17 cellular contexts compared by ENCODE assay signal in the genomic region with DNA sequence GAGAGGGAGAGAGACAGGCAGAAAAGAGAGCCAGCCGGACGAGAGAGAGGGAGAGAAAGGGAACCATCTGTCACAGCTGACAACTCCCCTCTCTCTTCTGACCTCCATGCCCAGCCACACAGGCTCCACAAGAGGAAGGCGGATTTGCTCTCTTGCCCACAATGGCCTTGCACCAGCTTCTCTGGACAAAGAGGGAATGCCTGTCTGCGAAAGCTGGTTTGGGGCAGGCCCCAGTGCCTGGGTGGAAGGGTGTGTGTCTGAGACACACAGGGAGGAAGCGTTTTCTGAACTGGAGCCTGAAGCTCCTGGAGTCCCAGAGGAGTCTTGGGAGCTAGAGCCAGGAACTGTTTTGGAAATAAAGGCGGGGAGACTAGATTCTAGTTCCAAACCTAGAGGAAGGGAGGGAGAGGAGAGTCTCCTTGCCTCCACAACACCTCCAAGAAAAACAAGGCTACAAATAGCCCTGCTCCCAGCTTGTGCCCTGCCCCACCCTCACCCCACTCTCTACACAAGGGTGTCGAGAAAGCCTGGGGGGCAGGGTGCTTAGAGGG. TPM values are rescaled to one million over a fixed set of nuclear protein-coding genes. Genes with fewer than 3 reads are reported as not detected.
A peak's percentile ranks its signal among the peaks of the same experiment; 100 is the strongest.
DNase-seq lines count a peak whose midpoint lies in the region; ATAC-seq and TF ChIP-seq lines count a peak whose summit lies in the region.
"Had no signal": no experiment of that assay in that cellular context is flagged by ENCODE, and none has a peak within 500 bp of the region (broad histone marks: within the 10 kb centered on the region; RNA-seq: fewer than 3 reads in every experiment).

No MANE protein-coding gene starts in this region.

- intact Hi-C loops in left lung (cut with DNase I) = no loop called here
- intact Hi-C loops in sigmoid colon (cut with DNase I) = no loop called here

- TF ChIP-seq CTCF in left lung (IDR thresholded peaks at IDR 0.05) (no peak), sigmoid colon (IDR thresholded peaks at IDR 0.05) (no peak)

- no peaks in the 10 kb centered on the region for H3K36me3 ChIP-seq in left lung
- no peaks in the 10 kb centered on the region for H3K36me3 ChIP-seq in sigmoid colon
- H3K36me3 ChIP-seq: MG63 had no signal

- no peak for TF ChIP-seq EP300 in sigmoid colon (IDR thresholded peaks at IDR 0.05)

- no peaks in the 10 kb centered on the region for H3K27me3 ChIP-seq in left lung
- H3K27me3 ChIP-seq in sigmoid colon = no peaks in the 10 kb centered on the region
- H3K27me3 ChIP-seq: MG63 had no signal

- H3K4me1 ChIP-seq in left lung (peaks cover 2 to 12% of the 10 kb centered on the region in 2 donors), sigmoid colon (peaks cover 0 to 19% (median 9%) of the 10 kb centered on the region in 4 donors)

- WGBS in sigmoid colon, 2 donors = 68 to 80% methylated on average over 7 of the region's 7 CpGs

- no peak for TF ChIP-seq POLR2A in sigmoid colon (IDR thresholded peaks at IDR 0.05)

- peak; percentile 76 for DNase-seq in DMS 273 (lab: John Stamatoyannopoulos, UW; ENCODE audit: unreplicated experiment)
- peak; percentile 81 for DNase-seq in cerebellum (ENCODE audit: low spot score)
- DNase-seq in left lung = no peak
- DNase-seq in sigmoid colon = peak; percentile 74
- no peak for DNase-seq in midbrain (lab: John Stamatoyannopoulos, UW)
- DNase-seq: central memory CD4-positive, alpha-beta T cell; MG63; naive thymus-derived CD8-positive, alpha-beta T cell; NCI-H2171; PC-9; T-helper 17 cell had no signal

- no peaks in the 10 kb centered on the region for H3K9me3 ChIP-seq in left lung
- no peaks in the 10 kb centered on the region for H3K9me3 ChIP-seq in sigmoid colon
- H3K9me3 ChIP-seq: MG63 had no signal

- no peak overlapping the region for H3K4me3 ChIP-seq in left lung
- H3K4me3 ChIP-seq in sigmoid colon = peak overlapping the region in 2 of 4 donors; percentile 14 to 16
- H3K4me3 ChIP-seq: MG63, PC-9 had no signal

- ATAC-seq in left lung (peak; percentile 40), GM18867 (IDR thresholded peaks at IDR 0.05; ENCODE audit: unreplicated experiment) (no peak), HG02870 (IDR thresholded peaks at IDR 0.05; ENCODE audit: unreplicated experiment) (no peak), HG02571 (IDR thresholded peaks at IDR 0.05; ENCODE audit: unreplicated experiment) (no peak)
- ATAC-seq: activated T-helper 17 cell treated with anti-CD3 and anti-CD28 coated beads, Interleukin-2, amount 50 U/mL, for 72 hours; esophagus mucosa; naive thymus-derived CD8-positive, alpha-beta T cell; T-helper 17 cell had no signal

- H3K27ac ChIP-seq in left lung (peak overlapping the region in 1 of 2 donors; percentile 59), sigmoid colon (peak overlapping the region; percentile 56 to 81 (median 67))
- H3K27ac ChIP-seq: PC-9 had no signal

RNA-seq across cellular contexts. Expression of gene C1QTNF2, which starts 12.5 kb away (rescaled TPM):
- 2.3 TPM for total RNA-seq in cerebellum
- total RNA-seq in left lung = 1 to 10 TPM; 2.3 to 2.9 TPM
- total RNA-seq in sigmoid colon = 1 to 10 TPM in 3 of 4 donors, under 1 TPM in 1; 0.95 to 2.5 (median 1.5) TPM
- under 1 TPM in 1 of 3 donors, not detected in 2; 0.85 TPM for polyA plus RNA-seq in sigmoid colon
- total RNA-seq: activated T-helper 17 cell treated with anti-CD3 and anti-CD28 coated beads, Interleukin-2, amount 50 U/mL, for 72 hours; HT-29; naive thymus-derived CD8-positive, alpha-beta T cell; T-helper 17 cell had no signal
- polyA plus RNA-seq: naive thymus-derived CD8-positive, alpha-beta T cell had no signal

RNA-seq across cellular contexts. Expression of gene FAM200C, which starts 41.9 kb away (rescaled TPM):
- total RNA-seq in cerebellum (24.4 TPM), left lung (1 to 10 TPM; 3.6 to 5.1 TPM), sigmoid colon (10 to 100 TPM in 1 of 4 donors, 1 to 10 TPM in 3; 4.3 to 12.3 (median 8.1) TPM)
- 1 to 10 TPM in 2 of 3 donors, under 1 TPM in 1; 0.92 to 1.4 (median 1.2) TPM for polyA plus RNA-seq in sigmoid colon
- total RNA-seq: T-helper 17 cell had no signal

RNA-seq across cellular contexts. Expression of gene CCNJL, which starts 45.6 kb away (rescaled TPM):
- 7.4 TPM for total RNA-seq in cerebellum
- total RNA-seq in left lung = 10 to 100 TPM; 16.0 to 19.6 TPM
- 1 to 10 TPM in 2 of 4 donors, under 1 TPM in 2; 0.16 to 5.3 (median 1.4) TPM for total RNA-seq in sigmoid colon
- 10 to 100 TPM in 2 of 3 donors, 1 to 10 TPM in 1; 4.7 to 18.7 (median 10.8) TPM for polyA plus RNA-seq in sigmoid colon
- total RNA-seq: activated T-helper 17 cell treated with anti-CD3 and anti-CD28 coated beads, Interleukin-2, amount 50 U/mL, for 72 hours; naive thymus-derived CD8-positive, alpha-beta T cell had no signal
- polyA plus RNA-seq: naive thymus-derived CD8-positive, alpha-beta T cell had no signal

Comparison
In these comparisons a context has a peak if more than half of its experiments do, and no peak if none do; other contexts are left out.
1. DNase-seq: peak in DMS 273 (single experiment), cerebellum (single experiment) and sigmoid colon (single experiment); none in left lung (0 of 2) and midbrain (single experiment).